11 cellular contexts compared by ENCODE assay signal in the genomic region with DNA sequence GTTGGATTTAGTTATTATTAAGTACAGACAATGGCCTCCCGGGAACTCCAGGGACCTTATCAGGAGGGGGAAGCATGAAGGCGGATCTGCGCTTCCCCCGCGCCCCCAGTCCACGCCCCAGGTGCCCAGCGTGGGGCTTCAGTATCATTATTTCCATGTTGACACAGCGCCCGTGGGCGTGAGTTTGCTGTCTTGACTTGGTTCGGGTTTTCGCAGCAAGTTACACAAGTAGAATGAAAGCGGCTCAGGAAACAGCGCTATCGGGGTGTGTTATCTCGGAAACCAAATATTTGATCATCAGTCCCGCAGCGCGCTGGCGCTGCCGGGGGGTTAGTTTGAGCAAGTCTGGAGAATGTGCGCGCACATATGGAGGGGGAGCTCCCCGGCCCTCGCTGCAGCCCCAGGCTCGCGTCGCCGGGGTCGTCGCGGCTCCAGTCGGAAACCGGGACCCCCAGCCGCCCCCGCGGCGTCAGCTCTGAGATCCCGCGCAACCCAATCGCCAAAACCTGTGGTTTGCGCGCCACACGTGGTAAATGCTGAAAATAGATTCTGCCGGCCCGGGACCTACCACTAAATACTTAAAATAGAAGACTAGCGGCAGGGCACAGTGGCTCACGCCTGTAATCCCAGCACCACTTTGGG. TPM values are rescaled to one million over a fixed set of nuclear protein-coding genes. Genes with fewer than 3 reads are reported as not detected.
DNase-seq lines count a peak whose midpoint lies in the region; ATAC-seq, FAIRE-seq and TF ChIP-seq lines count a peak whose summit lies in the region.
"Had no signal": no experiment of that assay in that cellular context is flagged by ENCODE, and none has a peak within 500 bp of the region (broad histone marks: within the 10 kb centered on the region; RNA-seq: fewer than 3 reads in every experiment).

No MANE protein-coding gene starts in this region.

- H3K27ac ChIP-seq in mammary epithelial cell (ENCODE audit: insufficient read depth, low read depth, low read length) (no peak overlapping the region), HepG2 (ENCODE audit: extremely low read length, insufficient read depth, low read length) (no peak overlapping the region)

- no peak overlapping the region for H3K4me3 Mint-ChIP-seq in activated naive CD8-positive, alpha-beta T cell treated with anti-CD3 and anti-CD28 coated beads for 36 hours
- peak overlapping the region; percentile 89 for H3K4me3 Mint-ChIP-seq in type B pancreatic cell

- H3K4me1 Mint-ChIP-seq in activated naive CD8-positive, alpha-beta T cell treated with anti-CD3 and anti-CD28 coated beads for 36 hours: peaks cover 7% of the 10 kb centered on the region
- peaks cover 56% of the 10 kb centered on the region for H3K4me1 Mint-ChIP-seq in type B pancreatic cell (ENCODE audit: unreplicated experiment)

- H3K27ac Mint-ChIP-seq in activated naive CD8-positive, alpha-beta T cell treated with anti-CD3 and anti-CD28 coated beads for 36 hours: no peak overlapping the region
- H3K27ac Mint-ChIP-seq in type B pancreatic cell: peak overlapping the region; percentile 83

- in situ Hi-C loops in T47D (cut with HindIII; ENCODE audit: low pct_unique_long_range_greater_than_20kb, low sequenced_read_pairs): no loop called here
- in situ Hi-C loops in mammary epithelial cell (cut with MboI; ENCODE audit: low sequenced_read_pairs in 2 of 2): no loop called here
- in situ Hi-C loops in HepG2 (cut with HindIII; ENCODE audit: extremely low pct_ligation_motif_present, low pct_unique_long_range_greater_than_20kb): no loop called here

- peak; percentile 65 for FAIRE-seq in HepG2 (lab: Jason Lieb, UNC)
- FAIRE-seq: frontal cortex had no signal

- H3K4me2 ChIP-seq in mammary epithelial cell (ENCODE audit: insufficient read depth, low read depth, low read length): no peak overlapping the region
- H3K4me2 ChIP-seq in HepG2 (ENCODE audit: low read depth, low read length): peak overlapping the region; percentile 48

- H4K20me1 ChIP-seq in mammary epithelial cell (ENCODE audit: insufficient read depth, low read length): no peaks in the 10 kb centered on the region
- peaks cover 26% of the 10 kb centered on the region; the same call in 1 of the 2 replicates for H4K20me1 ChIP-seq in HepG2 (ENCODE audit: insufficient read depth, low read length)

- DNase-seq in T47D (ENCODE audit: low read depth in 1 of 2, low spot score in 1 of 2): peak; percentile 46 to 70
- no peak for DNase-seq in mammary epithelial cell
- DNase-seq in activated naive CD8-positive, alpha-beta T cell treated with anti-CD3 and anti-CD28 coated beads for 36 hours: peak; percentile 8
- peak; percentile 69 for DNase-seq in HepG2 (ENCODE audit: low spot score)
- DNase-seq in type B pancreatic cell (ENCODE audit: extremely low spot score, unreplicated experiment): no peak
- DNase-seq in cerebellum (ENCODE audit: low spot score): no peak
- DNase-seq: NCI-H187 had no signal

- H3K9me3 Mint-ChIP-seq in activated naive CD8-positive, alpha-beta T cell treated with anti-CD3 and anti-CD28 coated beads for 36 hours: no peaks in the 10 kb centered on the region
- no peaks in the 10 kb centered on the region for H3K9me3 Mint-ChIP-seq in type B pancreatic cell

- no TSS peak for BruUV-seq in mammary epithelial cell (replicated peaks; lab: Mats Ljungman, UMichigan)
- BruUV-seq in HepG2 (replicated peaks; lab: Mats Ljungman, UMichigan): no TSS peak

- H3K4me3 ChIP-seq in mammary epithelial cell (replicated peaks in 1 of 3; ENCODE audit: insufficient read depth in 1 of 3, low read depth in 2 of 3, low read length in 3 of 3) (no peak overlapping the region), HepG2 (replicated peaks in 1 of 3; ENCODE audit: insufficient read depth in 1 of 3, low read depth in 2 of 3, low read length in 3 of 3) (peak overlapping the region in 1 of 3 experiments; percentile 20; a peak in 2 of 6 replicates)

- TF ChIP-seq CTCF in mammary epithelial cell (conservative IDR thresholded peaks at IDR 0.05 in 1 of 2, IDR thresholded peaks at IDR 0.05 in 1 of 2; ENCODE audit: extremely low read depth in 1 of 2, insufficient read depth in 1 of 2, low read depth in 1 of 2, low read length in 2 of 2) (no peak), HepG2 (CRISPR knock-in tag; IDR thresholded peaks at IDR 0.05) (no peak), type B pancreatic cell (conservative IDR thresholded peaks at IDR 0.05) (no peak)

- TF ChIP-seq EP300 in HepG2 (IDR thresholded peaks at IDR 0.05; ENCODE audit: low read depth in 2 of 2, low read length in 2 of 2) (peak in 1 of 2 experiments; percentile 42; a peak in 1 of 4 replicates), HepG2 (CRISPR knock-in tag; IDR thresholded peaks at IDR 0.05; ENCODE audit: borderline replicate concordance) (no peak; the same call in 1 of the 2 replicates)

- dilution Hi-C loops in mammary epithelial cell (cut with HindIII; ENCODE audit: low sequenced_read_pairs): loop anchor here (5.0 kb wide), 1 partner anchor 102 kb away; no protein-coding TSS in a partner anchor

- no peak overlapping the region for H3K9ac ChIP-seq in mammary epithelial cell (ENCODE audit: insufficient read depth, low read length)
- H3K9ac ChIP-seq in HepG2 (ENCODE audit: insufficient read depth, low read depth, low read length): no peak overlapping the region

- H3K27me3 ChIP-seq in mammary epithelial cell (ENCODE audit: insufficient read depth, low read length) (peaks cover 37% of the 10 kb centered on the region), HepG2 (ENCODE audit: control insufficient read depth in 1 of 2, insufficient read depth in 2 of 2, low read length in 2 of 2) (peaks cover 33 to 96% of the 10 kb centered on the region in 2 experiments)

- CTCF ChIA-PET in mammary epithelial cell (lab: Charles Lee; ENCODE audit: low non-redundant PET) (no interaction called here), HepG2 (lab: Yijun Ruan, JAX; ENCODE audit: low intra/inter-chr PET ratio, low total read pairs) (no interaction called here)

- H3K4me1 ChIP-seq in mammary epithelial cell (ENCODE audit: insufficient read depth, low read length) (peaks cover 5% of the 10 kb centered on the region), HepG2 (ENCODE audit: insufficient read depth, low read length) (peaks cover 23% of the 10 kb centered on the region)

- no peak for TF ChIP-seq RAD21 in HepG2 (CRISPR knock-in tag; IDR thresholded peaks at IDR 0.05)

- WGBS in mammary epithelial cell (ENCODE audit: low coverage, missing lambda C conversion rate): 30% methylated on average over 17 of the region's 48 CpGs
- WGBS in HepG2 (ENCODE audit: low lambda C conversion rate): 4% methylated on average over 35 of the region's 48 CpGs

- H3K79me2 ChIP-seq in mammary epithelial cell (ENCODE audit: insufficient read depth, low read length) (no peaks in the 10 kb centered on the region), HepG2 (ENCODE audit: insufficient read depth, low read length) (no peaks in the 10 kb centered on the region)

- POLR2A ChIA-PET in HepG2 (lab: Yijun Ruan, JAX): no interaction called here

- no peaks in the 10 kb centered on the region for H3K9me3 ChIP-seq in mammary epithelial cell (replicated peaks; ENCODE audit: insufficient read depth, low read length)
- H3K9me3 ChIP-seq in HepG2 (ENCODE audit: low read length): no peaks in the 10 kb centered on the region

- H3K27me3 Mint-ChIP-seq in activated naive CD8-positive, alpha-beta T cell treated with anti-CD3 and anti-CD28 coated beads for 36 hours: peaks cover 90% of the 10 kb centered on the region
- peaks cover 21% of the 10 kb centered on the region for H3K27me3 Mint-ChIP-seq in type B pancreatic cell

- intact Hi-C loops in mammary epithelial cell (cut with micrococcal nuclease) (no loop called here), HepG2 (cut with micrococcal nuclease; ENCODE audit: unreplicated experiment) (loop anchor here (5.0 kb wide), 1 partner anchor 83 kb away; no protein-coding TSS in a partner anchor)

- H2AFZ ChIP-seq in mammary epithelial cell (ENCODE audit: low read depth, low read length) (no peak overlapping the region), HepG2 (ENCODE audit: low read length) (no peak overlapping the region)

- no peaks in the 10 kb centered on the region for H3K36me3 ChIP-seq in mammary epithelial cell (ENCODE audit: insufficient read depth, low read length)
- H3K36me3 ChIP-seq in HepG2 (replicated peaks in 1 of 2; ENCODE audit: control insufficient read depth in 1 of 2, insufficient read depth in 2 of 2, low read length in 2 of 2): no peaks in the 10 kb centered on the region

- ATAC-seq in HepG2 (peak; percentile 73), GM18873 (IDR thresholded peaks at IDR 0.05; ENCODE audit: low FRiP score, unreplicated experiment) (no peak), HG02885 (IDR thresholded peaks at IDR 0.05; ENCODE audit: poor library complexity, unreplicated experiment) (no peak)

- H3K36me3 Mint-ChIP-seq in activated naive CD8-positive, alpha-beta T cell treated with anti-CD3 and anti-CD28 coated beads for 36 hours: no peaks in the 10 kb centered on the region
- H3K36me3 Mint-ChIP-seq in type B pancreatic cell: no peaks in the 10 kb centered on the region

- no peak for TF ChIP-seq POLR2A in HepG2 (IDR thresholded peaks at IDR 0.05; ENCODE audit: insufficient read depth in 1 of 2, low read depth in 2 of 2, low read length in 2 of 2)

RNA-seq across cellular contexts. Expression of a gene that starts 2.2 kb away (rescaled TPM):
- total RNA-seq in mammary epithelial cell (1 to 10 TPM in 1 of 2 donors, not detected in 1; 2.0 TPM), HepG2 (2016; rRNA removed; fragmentation: Illumina TruSeq; extraction: Trizol) (not detected in 2 replicates), type B pancreatic cell (ENCODE audit: low replicate concordance) (115 and 287 TPM in 2 replicates), cerebellum (13.5 TPM)
- polyA plus RNA-seq in mammary epithelial cell (not detected), HepG2 (2011; rRNA removed) (not detected in 2 replicates)
- not detected for polyA minus RNA-seq in mammary epithelial cell
- not detected for total RNA-seq in activated naive CD8-positive, alpha-beta T cell treated with anti-CD3 and anti-CD28 coated beads for 36 hours
- total RNA-seq in HepG2 (2016; cell fraction: cytosol; rRNA removed; fragmentation: Illumina TruSeq; extraction: Trizol; ENCODE audit: low read depth): not detected in 2 replicates
- not detected in 2 replicates for total RNA-seq in HepG2 (2016; cell fraction: insoluble cytoplasmic fraction; rRNA removed; fragmentation: Illumina TruSeq; extraction: Trizol)
- total RNA-seq in HepG2 (2016; cell fraction: membrane; rRNA removed; fragmentation: Illumina TruSeq; extraction: Trizol): not detected in 2 replicates
- not detected in 2 replicates for total RNA-seq in HepG2 (2016; cell fraction: nucleus; rRNA removed; fragmentation: Illumina TruSeq; extraction: Trizol)
- not detected in 2 replicates for polyA plus RNA-seq in HepG2 (2011; cell fraction: cytosol; rRNA removed)
- not detected in 2 replicates for polyA plus RNA-seq in HepG2 (2011; cell fraction: nucleus; rRNA removed)
- polyA plus RNA-seq in HepG2 (2012): not detected in 2 replicates
- polyA plus RNA-seq in HepG2 (2016; cell fraction: cytosol; fragmentation: Illumina TruSeq; extraction: Trizol; ENCODE audit: low read depth): not detected in 2 replicates
- polyA plus RNA-seq in HepG2 (2016; cell fraction: insoluble cytoplasmic fraction; fragmentation: Illumina TruSeq; extraction: Trizol; ENCODE audit: low read depth): not detected in 2 replicates
- polyA plus RNA-seq in HepG2 (2016; cell fraction: membrane; fragmentation: Illumina TruSeq; extraction: Trizol; ENCODE audit: low read depth): not detected in 2 replicates
- polyA plus RNA-seq in HepG2 (2016; cell fraction: nucleus; fragmentation: Illumina TruSeq; extraction: Trizol; ENCODE audit: insufficient read depth, low read depth): not detected in 2 replicates
- not detected in 2 replicates for polyA minus RNA-seq in HepG2 (2011; rRNA and poly(A)+ RNA removed; ENCODE audit: low replicate concordance)
- not detected in 2 replicates for polyA minus RNA-seq in HepG2 (2011; cell fraction: cytosol; rRNA and poly(A)+ RNA removed)
- not detected in 2 replicates for polyA minus RNA-seq in HepG2 (2011; cell fraction: nucleus; rRNA and poly(A)+ RNA removed)
- total RNA-seq: activated CD8-positive, alpha-beta memory T cell treated with anti-CD3 and anti-CD28 coated beads for 36 hours had no signal

Comparison
In these comparisons a context has a peak if more than half of its experiments do, and no peak if none do; other contexts are left out.
1. DNase-seq: peak in T47D (2 of 2), activated naive CD8-positive, alpha-beta T cell treated with anti-CD3 and anti-CD28 coated beads for 36 hours (single experiment) and HepG2 (single experiment); none in mammary epithelial cell (single experiment), type B pancreatic cell (single experiment) and cerebellum (single experiment).